Comparison of ENCODE assay signal across 8 cellular contexts in genomic region chr7:150631084-150631824, GRCh38. TPM values are rescaled to one million over a fixed set of nuclear protein-coding genes. Genes with fewer than 3 reads are reported as not detected.
DNase-seq lines count a peak whose midpoint lies in the region; ATAC-seq and TF ChIP-seq lines count a peak whose summit lies in the region.

No MANE protein-coding gene starts in this region.

- H3K27ac ChIP-seq in heart right ventricle, result peak overlapping the region; percentile 85 to 98 (median 94)
- H3K27ac ChIP-seq in endodermal cell (ENCODE audit: low read depth, low read length), result no peak overlapping the region

- peak overlapping the region; percentile 97 for H3K4me3 Mint-ChIP-seq in activated CD8-positive, alpha-beta memory T cell treated with anti-CD3 and anti-CD28 coated beads, Interleukin-2, amount 10 ng/mL, durations not matched to agents 7 days and 5 days
- H3K4me3 Mint-ChIP-seq in endodermal cell (no peak overlapping the region), type B pancreatic cell (no peak overlapping the region)

- H3K27me3 ChIP-seq in heart right ventricle (no peaks in the 10 kb centered on the region), endodermal cell (ENCODE audit: control insufficient read depth, insufficient read depth, low read length, poor library complexity, severe bottlenecking) (no peaks in the 10 kb centered on the region)

- intact Hi-C loops in heart right ventricle (cut with DNase I), result loop anchor here in 6 of 10 donors (2.0 to 10.0 kb wide), 13 partner anchors 86 to 182 kb away; partner anchors contain the start of genes GIMAP5 (in 5 of the 6), GIMAP8 (in 4 of the 6) and GIMAP1 (in 3 of the 6)

- TF ChIP-seq CTCF in heart right ventricle (IDR thresholded peaks at IDR 0.05) (no peak), endodermal cell (conservative IDR thresholded peaks at IDR 0.05) (no peak), type B pancreatic cell (conservative IDR thresholded peaks at IDR 0.05) (no peak)

- peaks cover 17 to 75% (median 38%) of the 10 kb centered on the region in 9 donors for H3K4me1 ChIP-seq in heart right ventricle
- no peaks in the 10 kb centered on the region for H3K4me1 ChIP-seq in endodermal cell (ENCODE audit: control insufficient read depth, insufficient read depth, low read length)

- peaks cover 72% of the 10 kb centered on the region for H3K36me3 Mint-ChIP-seq in activated CD8-positive, alpha-beta memory T cell treated with anti-CD3 and anti-CD28 coated beads, Interleukin-2, amount 10 ng/mL, durations not matched to agents 7 days and 5 days
- H3K36me3 Mint-ChIP-seq in endodermal cell (ENCODE audit: low read depth) (no peaks in the 10 kb centered on the region), type B pancreatic cell (no peaks in the 10 kb centered on the region)

- H3K4me1 Mint-ChIP-seq in activated CD8-positive, alpha-beta memory T cell treated with anti-CD3 and anti-CD28 coated beads, Interleukin-2, amount 10 ng/mL, durations not matched to agents 7 days and 5 days, result peaks cover 69% of the 10 kb centered on the region
- H3K4me1 Mint-ChIP-seq in endodermal cell (no peaks in the 10 kb centered on the region), type B pancreatic cell (ENCODE audit: unreplicated experiment) (no peaks in the 10 kb centered on the region)

- WGBS in heart right ventricle, 2 donors, result 60% methylated on average over 8 of the region's 8 CpGs
- 85 to 100% methylated on average over 4 to 8 of the region's 8 CpGs for WGBS in endodermal cell (ENCODE audit: insufficient coverage in 1 of 2, insufficient read length in 1 of 2), 2 experiments

- H3K9me3 ChIP-seq in heart right ventricle (peaks cover 0 to 7% (median 0%) of the 10 kb centered on the region in 11 donors), endodermal cell (ENCODE audit: control insufficient read depth, low read length) (no peaks in the 10 kb centered on the region)

- ATAC-seq in GM21390 (IDR thresholded peaks at IDR 0.05; ENCODE audit: unreplicated experiment) (peak; percentile 43), heart right ventricle (peak; percentile 34 to 63 (median 55)), GM21526 (IDR thresholded peaks at IDR 0.05; ENCODE audit: low FRiP score, unreplicated experiment) (no peak)
- ATAC-seq in activated CD8-positive, alpha-beta memory T cell treated with anti-CD3 and anti-CD28 coated beads, Interleukin-2, amount 10 ng/mL, durations not matched to agents 7 days and 5 days, result peak; percentile 76

- DNase-seq in activated CD8-positive, alpha-beta memory T cell treated with anti-CD3 and anti-CD28 coated beads, Interleukin-2, amount 10 ng/mL, durations not matched to agents 7 days and 5 days, result peak; percentile 71
- peak; percentile 41 to 66 for DNase-seq in heart right ventricle
- peak; percentile 17 to 23 for DNase-seq in stimulated activated CD8-positive, alpha-beta memory T cell treated with anti-CD3 and anti-CD28 coated beads, Interleukin-7, amount 100 ng/mL, for 1 hour (ENCODE audit: low read depth in 2 of 2)
- no peak for DNase-seq in NCI-H2081 (lab: John Stamatoyannopoulos, UW)
- no peak for DNase-seq in endodermal cell
- no peak for DNase-seq in type B pancreatic cell (ENCODE audit: extremely low spot score, unreplicated experiment)

- no peaks in the 10 kb centered on the region for H3K27me3 Mint-ChIP-seq in activated CD8-positive, alpha-beta memory T cell treated with anti-CD3 and anti-CD28 coated beads, Interleukin-2, amount 10 ng/mL, durations not matched to agents 7 days and 5 days
- H3K27me3 Mint-ChIP-seq in endodermal cell (ENCODE audit: insufficient read depth), result peaks cover 6% of the 10 kb centered on the region
- H3K27me3 Mint-ChIP-seq in type B pancreatic cell, result no peaks in the 10 kb centered on the region

- H3K36me3 ChIP-seq in heart right ventricle (peaks cover 0 to 41% (median 0%) of the 10 kb centered on the region in 9 donors), endodermal cell (ENCODE audit: control insufficient read depth, insufficient read depth, low read length) (no peaks in the 10 kb centered on the region)

- peak overlapping the region; percentile 19 to 64 (median 53) for H3K4me3 ChIP-seq in heart right ventricle
- H3K4me3 ChIP-seq in endodermal cell (ENCODE audit: low read length), result no peak overlapping the region

- CTCF ChIA-PET in activated CD8-positive, alpha-beta memory T cell treated with anti-CD3 and anti-CD28 coated beads, Interleukin-2, amount 10 ng/mL, durations not matched to agents 7 days and 5 days (lab: Charles Lee), result interaction anchor here (0.9 to 2.6 kb wide), 11 partner anchors 10 to 182 kb away, joined by 3 to 13 read pairs (median 5); partner anchors contain the start of genes GIMAP1, GIMAP2 and GIMAP8

- H3K9me3 Mint-ChIP-seq in activated CD8-positive, alpha-beta memory T cell treated with anti-CD3 and anti-CD28 coated beads, Interleukin-2, amount 10 ng/mL, durations not matched to agents 7 days and 5 days (ENCODE audit: low read depth), result peaks cover 9% of the 10 kb centered on the region
- peaks cover 9% of the 10 kb centered on the region for H3K9me3 Mint-ChIP-seq in endodermal cell
- no peaks in the 10 kb centered on the region for H3K9me3 Mint-ChIP-seq in type B pancreatic cell

- no peak overlapping the region for H3K9ac ChIP-seq in endodermal cell (ENCODE audit: extremely low read depth, low read length, poor library complexity, severe bottlenecking)

- peak overlapping the region; percentile 91 for H3K27ac Mint-ChIP-seq in activated CD8-positive, alpha-beta memory T cell treated with anti-CD3 and anti-CD28 coated beads, Interleukin-2, amount 10 ng/mL, durations not matched to agents 7 days and 5 days
- H3K27ac Mint-ChIP-seq in endodermal cell (no peak overlapping the region), type B pancreatic cell (no peak overlapping the region)

RNA-seq across cellular contexts. Expression of gene GIMAP6, which starts 0.9 kb away (rescaled TPM):
- total RNA-seq in activated CD8-positive, alpha-beta memory T cell treated with anti-CD3 and anti-CD28 coated beads, Interleukin-2, amount 10 ng/mL, durations not matched to agents 7 days and 5 days, result 10 to 100 TPM; 54.6 to 65.0 TPM
- total RNA-seq in heart right ventricle (10 to 100 TPM; 13.7 to 42.9 (median 25.5) TPM), endodermal cell (not detected), type B pancreatic cell (ENCODE audit: low replicate concordance) (not detected in 2 replicates)
- polyA plus RNA-seq in heart right ventricle, result 10 to 100 TPM; 20.2 to 24.3 TPM
- not detected for polyA plus RNA-seq in endodermal cell (2013, experiment 1 of 2)
- polyA plus RNA-seq in endodermal cell (2013, experiment 2 of 2), result not detected

RNA-seq across cellular contexts. Expression of gene GIMAP2, which starts 54.3 kb away (rescaled TPM):
- 10 to 100 TPM; 60.3 to 80.0 TPM for total RNA-seq in activated CD8-positive, alpha-beta memory T cell treated with anti-CD3 and anti-CD28 coated beads, Interleukin-2, amount 10 ng/mL, durations not matched to agents 7 days and 5 days
- total RNA-seq in heart right ventricle (10 to 100 TPM in 1 of 10 donors, 1 to 10 TPM in 9; 2.1 to 17.5 (median 4.6) TPM), endodermal cell (not detected), type B pancreatic cell (ENCODE audit: low replicate concordance) (not detected in 2 replicates)
- 1 to 10 TPM; 5.3 to 5.8 TPM for polyA plus RNA-seq in heart right ventricle
- polyA plus RNA-seq in endodermal cell (2013, experiment 1 of 2), result not detected
- not detected for polyA plus RNA-seq in endodermal cell (2013, experiment 2 of 2)

Comparison
In these comparisons a context has a peak if more than half of its experiments do, and no peak if none do; other contexts are left out.
1. DNase-seq: peak in activated CD8-positive, alpha-beta memory T cell treated with anti-CD3 and anti-CD28 coated beads, Interleukin-2, amount 10 ng/mL, durations not matched to agents 7 days and 5 days (single experiment), heart right ventricle (2 of 2) and stimulated activated CD8-positive, alpha-beta memory T cell treated with anti-CD3 and anti-CD28 coated beads, Interleukin-7, amount 100 ng/mL, for 1 hour (2 of 2); none in NCI-H2081 (0 of 2), endodermal cell (single experiment) and type B pancreatic cell (single experiment).
2. RNA of gene GIMAP6, which starts 0.9 kb away (total RNA-seq): 54.6 to 65.0 TPM in activated CD8-positive, alpha-beta memory T cell treated with anti-CD3 and anti-CD28 coated beads, Interleukin-2, amount 10 ng/mL, durations not matched to agents 7 days and 5 days and 13.7 to 42.9 TPM in heart right ventricle; not detected in endodermal cell and not detected in type B pancreatic cell; every median in the first group is over 10 times any median in the second.